In the genomic region with DNA sequence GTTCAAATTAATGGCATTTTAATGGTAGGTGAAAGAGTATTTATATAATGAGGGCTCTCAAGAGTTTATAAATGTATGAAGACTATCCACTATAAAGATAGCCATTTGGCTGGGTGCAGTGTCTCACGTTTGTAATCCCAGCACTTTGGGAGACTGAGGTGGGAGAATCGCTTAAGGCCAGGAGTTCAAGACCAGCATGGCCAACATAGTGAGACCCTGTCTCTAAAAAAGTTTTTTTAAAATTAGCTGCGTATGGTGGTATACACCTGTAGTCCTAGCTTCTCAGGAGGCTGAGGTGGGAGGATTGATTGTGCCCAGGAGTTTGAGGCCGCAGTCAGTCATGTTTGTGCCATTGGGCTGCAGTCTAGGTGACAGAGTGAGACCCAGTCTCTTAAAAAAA, we compare ENCODE assay signal across 28 cellular contexts.
"Had no signal": no experiment of that assay in that cellular context is flagged by ENCODE, and none has a peak within 500 bp of the region (broad histone marks: within the 10 kb centered on the region; RNA-seq: fewer than 3 reads in every experiment).

No MANE protein-coding gene starts in this region.

- H3K27ac ChIP-seq: neural progenitor cell, ovary, parathyroid adenoma, psoas muscle, right lobe of liver, sigmoid colon, stomach, thoracic aorta, thyroid gland, tibial nerve, upper lobe of left lung, vagina had no signal

- H3K9me3 ChIP-seq: ovary, psoas muscle, right lobe of liver, sigmoid colon, stomach, thoracic aorta, thyroid gland, tibial nerve, upper lobe of left lung, vagina had no signal

- H3K4me1 ChIP-seq: parathyroid adenoma had no signal

- H3K27ac Mint-ChIP-seq: neural progenitor cell; progenitor cell of endocrine pancreas; stimulated activated effector memory CD8-positive, alpha-beta T cell treated with anti-CD3 and anti-CD28 coated beads, Interleukin-12 subunit alpha, Interleukin-12 subunit beta, amount 100 ng/mL, for 72 hours; stimulated activated naive B cell treated with anti-CD40 and anti-IgM and Interleukin-4, amounts not matched to agents 10 μg/mL and 1 μg/mL and 100 μg/mL, for 72 hours; stimulated activated naive CD8-positive, alpha-beta T cell treated with anti-CD3 and anti-CD28 coated beads, Interleukin-15, Interleukin-2, amounts not matched to agents 100 ng/mL and 50 ng/mL, for 24 hours had no signal

- H3K4me3 Mint-ChIP-seq: nephron; neural progenitor cell; stimulated activated effector memory CD8-positive, alpha-beta T cell treated with anti-CD3 and anti-CD28 coated beads, Interleukin-12 subunit alpha, Interleukin-12 subunit beta, amount 100 ng/mL, for 72 hours; stimulated activated naive B cell treated with anti-CD40 and anti-IgM and Interleukin-4, amounts not matched to agents 10 μg/mL and 1 μg/mL and 100 μg/mL, for 72 hours; stimulated activated naive CD8-positive, alpha-beta T cell treated with anti-CD3 and anti-CD28 coated beads, Interleukin-15, Interleukin-2, amounts not matched to agents 100 ng/mL and 50 ng/mL, for 24 hours had no signal

- DNase-seq: occipital lobe; ovary; posterior cingulate gyrus; psoas muscle; right cardiac atrium; right lobe of liver; sigmoid colon; small intestine; stimulated activated CD4-positive, alpha-beta T cell treated with anti-CD3 and anti-CD28 coated beads, Interleukin-15, amount 100 ng/mL, for 24 hours; stimulated activated CD4-positive, alpha-beta T cell treated with anti-CD3 and anti-CD28 coated beads, Interleukin-2, amount 100 ng/mL, for 24 hours; stimulated activated CD4-positive, alpha-beta T cell treated with anti-CD3 and anti-CD28 coated beads, Interleukin-2, amount 100 ng/mL, for 48 hours; stimulated activated CD4-positive, alpha-beta T cell treated with anti-CD3 and anti-CD28 coated beads, Interleukin-4, amount 100 ng/mL, for 24 hours; stimulated activated naive B cell treated with anti-CD40 and anti-IgM and Interleukin-4, amounts not matched to agents 10 μg/mL and 1 μg/mL and 100 μg/mL, for 72 hours; stimulated activated naive CD4-positive, alpha-beta T cell treated with Interleukin-2 at 50 U/mL for 16 hours; stomach; thyroid gland; trophoblast cell; upper lobe of left lung had no signal

- ATAC-seq: psoas muscle; right cardiac atrium; stimulated activated effector memory CD8-positive, alpha-beta T cell treated with anti-CD3 and anti-CD28 coated beads, Interleukin-12 subunit alpha, Interleukin-12 subunit beta, amount 100 ng/mL, for 72 hours; stimulated activated naive B cell treated with anti-CD40 and anti-IgM and Interleukin-4, amounts not matched to agents 10 μg/mL and 1 μg/mL and 100 μg/mL, for 72 hours had no signal

- H3K9ac ChIP-seq: neural progenitor cell, parathyroid adenoma had no signal

- FAIRE-seq: small intestine, urothelium cell line had no signal

- H3K27me3 Mint-ChIP-seq: progenitor cell of endocrine pancreas; stimulated activated naive B cell treated with anti-CD40 and anti-IgM and Interleukin-4, amounts not matched to agents 10 μg/mL and 1 μg/mL and 100 μg/mL, for 72 hours; stimulated activated naive CD8-positive, alpha-beta T cell treated with anti-CD3 and anti-CD28 coated beads, Interleukin-15, Interleukin-2, amounts not matched to agents 100 ng/mL and 50 ng/mL, for 24 hours had no signal

- H2AFZ ChIP-seq: neural progenitor cell, parathyroid adenoma had no signal

- H3K9me3 Mint-ChIP-seq: nephron; neural progenitor cell; stimulated activated effector memory CD8-positive, alpha-beta T cell treated with anti-CD3 and anti-CD28 coated beads, Interleukin-12 subunit alpha, Interleukin-12 subunit beta, amount 100 ng/mL, for 72 hours; stimulated activated naive CD8-positive, alpha-beta T cell treated with anti-CD3 and anti-CD28 coated beads, Interleukin-15, Interleukin-2, amounts not matched to agents 100 ng/mL and 50 ng/mL, for 24 hours had no signal

- H3K27me3 ChIP-seq: neural progenitor cell, ovary, right lobe of liver, sigmoid colon, stomach, thyroid gland, tibial nerve, upper lobe of left lung, vagina had no signal

- H3K4me2 ChIP-seq: neural progenitor cell had no signal

- H3K4me3 ChIP-seq: neural progenitor cell, ovary, psoas muscle, right lobe of liver, sigmoid colon, stomach, thoracic aorta, thyroid gland, tibial nerve, upper lobe of left lung, vagina had no signal

- H3K36me3 ChIP-seq: neural progenitor cell, ovary, sigmoid colon, thoracic aorta, thyroid gland, vagina had no signal
